Comparison of ENCODE assay signal across 8 cellular contexts in genomic region chr19:33064117-33064777, GRCh38. TPM values are rescaled to one million over a fixed set of nuclear protein-coding genes. Genes with fewer than 3 reads are reported as not detected.
DNase-seq lines count a peak whose midpoint lies in the region; ATAC-seq and TF ChIP-seq lines count a peak whose summit lies in the region.

No MANE protein-coding gene starts in this region.

- CTCF ChIA-PET in PC-3 (lab: Charles Lee): no interaction called here

- POLR2A ChIA-PET in PC-3 (lab: Charles Lee; ENCODE audit: unreplicated experiment): no interaction called here

- BruUV-seq in PC-3 (replicated peaks; lab: Mats Ljungman, UMichigan): no TSS peak

- no peak overlapping the region for H3K27ac ChIP-seq in PC-3 (ENCODE audit: low read length)
- H3K27ac ChIP-seq in left lung: no peak overlapping the region

- H3K4me1 ChIP-seq in PC-3 (ENCODE audit: insufficient read depth, low read length) (peaks cover 7% of the 10 kb centered on the region), left lung (peaks cover 2 to 20% of the 10 kb centered on the region in 2 donors)

- intact Hi-C loops in PC-3 (cut with micrococcal nuclease) (no loop called here), left lung (cut with DNase I) (no loop called here)

- H3K9ac ChIP-seq in PC-3 (ENCODE audit: low read length): peak overlapping the region; percentile 83

- no peaks in the 10 kb centered on the region for H3K27me3 ChIP-seq in PC-3 (ENCODE audit: low read length)
- H3K27me3 ChIP-seq in left lung: peaks cover 5 to 60% of the 10 kb centered on the region in 2 donors

- H3K9me3 ChIP-seq in PC-3 (ENCODE audit: low read length) (no peaks in the 10 kb centered on the region), left lung (no peaks in the 10 kb centered on the region)

- no peaks in the 10 kb centered on the region for H3F3A ChIP-seq in PC-3 (ENCODE audit: low read length, unreplicated experiment)

- no peaks in the 10 kb centered on the region for H3K36me3 Mint-ChIP-seq in brain
- H3K36me3 Mint-ChIP-seq in stimulated activated naive CD8-positive, alpha-beta T cell treated with anti-CD3 and anti-CD28 coated beads, Interleukin-15, Interleukin-2, amounts not matched to agents 100 ng/mL and 50 ng/mL, for 24 hours (ENCODE audit: low read depth): no peaks in the 10 kb centered on the region

- peaks cover 49% of the 10 kb centered on the region for H3K79me2 ChIP-seq in PC-3 (ENCODE audit: low read length)

- peak overlapping the region; percentile 88 to 92 (median 90) for H3K4me3 Mint-ChIP-seq in brain
- H3K4me3 Mint-ChIP-seq in stimulated activated naive CD8-positive, alpha-beta T cell treated with anti-CD3 and anti-CD28 coated beads, Interleukin-15, Interleukin-2, amounts not matched to agents 100 ng/mL and 50 ng/mL, for 24 hours: peak overlapping the region; percentile 75

- peaks cover 31% of the 10 kb centered on the region for H3K27me3 Mint-ChIP-seq in brain
- peaks cover 27% of the 10 kb centered on the region for H3K27me3 Mint-ChIP-seq in stimulated activated naive CD8-positive, alpha-beta T cell treated with anti-CD3 and anti-CD28 coated beads, Interleukin-15, Interleukin-2, amounts not matched to agents 100 ng/mL and 50 ng/mL, for 24 hours

- H3K27ac Mint-ChIP-seq in brain: peak overlapping the region; percentile 56 to 90 (median 87)
- no peak overlapping the region for H3K27ac Mint-ChIP-seq in stimulated activated naive CD8-positive, alpha-beta T cell treated with anti-CD3 and anti-CD28 coated beads, Interleukin-15, Interleukin-2, amounts not matched to agents 100 ng/mL and 50 ng/mL, for 24 hours

- peaks cover 30% of the 10 kb centered on the region for H4K20me1 ChIP-seq in PC-3 (ENCODE audit: low read length)

- H3K9me2 ChIP-seq in PC-3 (replicated peaks; ENCODE audit: low read length): no peaks in the 10 kb centered on the region

- DNase-seq in DMS79 treated with DMSO at 0.1 percent for 48 hours (lab: John Stamatoyannopoulos, UW) (peak; percentile 30), DMS79 (lab: John Stamatoyannopoulos, UW) (no peak), PC-3 (peak; percentile 29), left lung (peak; percentile 48 to 85), LoVo (ENCODE audit: low spot score) (no peak)

- H3K36me3 ChIP-seq in PC-3 (ENCODE audit: low read depth, low read length) (no peaks in the 10 kb centered on the region), left lung (no peaks in the 10 kb centered on the region)

- H3K4me3 ChIP-seq in PC-3 (ENCODE audit: low read length) (peak overlapping the region; percentile 93), left lung (peak overlapping the region; percentile 45 to 46)

- peaks cover 11% of the 10 kb centered on the region for H3K4me1 Mint-ChIP-seq in brain
- peaks cover 4% of the 10 kb centered on the region for H3K4me1 Mint-ChIP-seq in stimulated activated naive CD8-positive, alpha-beta T cell treated with anti-CD3 and anti-CD28 coated beads, Interleukin-15, Interleukin-2, amounts not matched to agents 100 ng/mL and 50 ng/mL, for 24 hours (ENCODE audit: low read depth)

- H2AFZ ChIP-seq in PC-3 (ENCODE audit: low read length): no peak overlapping the region

- ATAC-seq in HG02642 (IDR thresholded peaks at IDR 0.05; ENCODE audit: poor library complexity, unreplicated experiment) (peak; percentile 56), PC-3 (peak; percentile 69), left lung (peak; percentile 86)

- peak overlapping the region; percentile 93 for H3K4me2 ChIP-seq in PC-3 (ENCODE audit: low read length)

- peaks cover 0 to 4% (median 0%) of the 10 kb centered on the region in 5 experiments for H3K9me3 Mint-ChIP-seq in brain
- no peaks in the 10 kb centered on the region for H3K9me3 Mint-ChIP-seq in stimulated activated naive CD8-positive, alpha-beta T cell treated with anti-CD3 and anti-CD28 coated beads, Interleukin-15, Interleukin-2, amounts not matched to agents 100 ng/mL and 50 ng/mL, for 24 hours

- TF ChIP-seq CTCF in PC-3 (conservative IDR thresholded peaks at IDR 0.05; ENCODE audit: low read depth, low read length) (no peak), brain (conservative IDR thresholded peaks at IDR 0.05) (peak in 1 of 2 experiments; percentile 24), left lung (IDR thresholded peaks at IDR 0.05) (no peak)

RNA-seq across cellular contexts. Expression of gene RHPN2, which starts 0.4 kb away (rescaled TPM):
- 21.8 and 32.8 TPM in 2 replicates for total RNA-seq in PC-3 (2014; rRNA removed)
- 94.0 TPM for polyA plus RNA-seq in brain (ENCODE audit: insufficient read depth, low read depth, low replicate concordance)
- total RNA-seq in left lung: 1 to 10 TPM; 8.9 to 9.6 TPM

RNA-seq across cellular contexts. Expression of gene GPATCH1, which starts 16.7 kb away (rescaled TPM):
- 3.9 and 6.9 TPM in 2 replicates for total RNA-seq in PC-3 (2014; rRNA removed)
- 24.2 TPM for polyA plus RNA-seq in brain (ENCODE audit: insufficient read depth, low read depth, low replicate concordance)
- total RNA-seq in left lung: 1 to 10 TPM; 5.4 to 7.0 TPM

Comparison
In these comparisons a context has a peak if more than half of its experiments do, and no peak if none do; other contexts are left out.
1. DNase-seq: peak in DMS79 treated with DMSO at 0.1 percent for 48 hours (single experiment), PC-3 (single experiment) and left lung (2 of 2); none in DMS79 (single experiment) and LoVo (single experiment).
2. Peak in every context shown above with its lines, with median percentiles within 50 percentile points of each other: ATAC-seq.